Comparison of ENCODE assay signal across 29 cellular contexts in genomic region chr1:23817633-23818032, GRCh38.
"Had no signal": no experiment of that assay in that cellular context is flagged by ENCODE, and none has a peak within 500 bp of the region (broad histone marks: within the 10 kb centered on the region; RNA-seq: fewer than 3 reads in every experiment).

No MANE protein-coding gene starts in this region.

- H3K9me3 Mint-ChIP-seq: activated CD4-positive, alpha-beta memory T cell treated with anti-CD3 and anti-CD28 coated beads for 36 hours; activated CD4-positive, alpha-beta T cell treated with anti-CD3 and anti-CD28 coated beads, Interleukin-2, amount 10 ng/mL, durations not matched to agents 7 days and 5 days; activated naive CD4-positive, alpha-beta T cell treated with anti-CD3 and anti-CD28 coated beads, Interleukin-2, amount 10 ng/mL, durations not matched to agents 7 days and 5 days; activated naive CD8-positive, alpha-beta T cell treated with anti-CD3 and anti-CD28 coated beads, Interleukin-2, amount 50 U/mL, for 24 hours; activated T-cell treated with anti-CD3 and anti-CD28 coated beads, Interleukin-2, amount 50 U/mL, for 4 hours; activated T-helper 1 cell treated with anti-CD3 and anti-CD28 coated beads, Interleukin-12 subunit alpha, Interleukin-12 subunit beta, Interleukin-2, Interleukin-4 antibody, amounts not matched to agents 30 ng/mL and 10 ng/mL and 1 ng/mL, durations not matched to agents 14 hours and 24 hours and 36 hours; brain; T-helper 1 cell treated with Interleukin-12 subunit alpha and Interleukin-12 subunit beta and Interleukin-4 antibody, amounts not matched to agents 30 μg/mL and 1 μg/mL, for 36 hours; T-helper 2 cell treated with Interferon-gamma antibody and Interleukin-4, amounts not matched to agents 5 μg/mL and 100 μg/mL, for 36 hours had no signal

- H3K36me3 Mint-ChIP-seq: activated naive CD8-positive, alpha-beta T cell had no signal

- DNase-seq: activated CD4-positive, alpha-beta memory T cell treated with anti-CD3 and anti-CD28 coated beads for 36 hours; activated CD4-positive, alpha-beta T cell treated with anti-CD3 and anti-CD28 coated beads for 36 hours; activated CD4-positive, alpha-beta T cell treated with anti-CD3 and anti-CD28 coated beads, Interleukin-2, amount 10 ng/mL, durations not matched to agents 7 days and 5 days; activated CD8-positive, alpha-beta memory T cell treated with anti-CD3 and anti-CD28 coated beads, Interleukin-2, amount 50 U/mL, for 4 hours; activated naive CD4-positive, alpha-beta T cell treated with anti-CD3 and anti-CD28 coated beads, Interleukin-2, amount 10 ng/mL, durations not matched to agents 7 days and 5 days; activated naive CD8-positive, alpha-beta T cell treated with anti-CD3 and anti-CD28 coated beads, Interleukin-2, amount 50 U/mL, for 24 hours; activated T-cell treated with anti-CD3 and anti-CD28 coated beads for 4 hours; activated T-cell treated with anti-CD3 and anti-CD28 coated beads, Interleukin-2, amount 50 U/mL, for 4 hours; anterior cingulate cortex; caudate nucleus; cerebellar nuclear complex; MM.1S; NCI-H1092; NCI-H1436 treated with DMSO at 0.1 percent for 48 hours; NCI-H1694 treated with DMSO at 0.1 percent for 48 hours; NCI-H2029; NCI-H345; NCI-H524 treated with DMSO at 0.1 percent for 48 hours; PC-3; Peyer's patch; RPMI8226; SHP77 treated with DMSO at 0.1 percent for 48 hours; SK-N-SH had no signal

- H3K4me3 Mint-ChIP-seq: activated CD4-positive, alpha-beta memory T cell treated with anti-CD3 and anti-CD28 coated beads for 36 hours; activated CD4-positive, alpha-beta T cell treated with anti-CD3 and anti-CD28 coated beads for 36 hours; activated CD4-positive, alpha-beta T cell treated with anti-CD3 and anti-CD28 coated beads, Interleukin-2, amount 10 ng/mL, durations not matched to agents 7 days and 5 days; activated naive CD4-positive, alpha-beta T cell treated with anti-CD3 and anti-CD28 coated beads, Interleukin-2, amount 10 ng/mL, durations not matched to agents 7 days and 5 days; activated naive CD8-positive, alpha-beta T cell; activated naive CD8-positive, alpha-beta T cell treated with anti-CD3 and anti-CD28 coated beads, Interleukin-2, amount 50 U/mL, for 24 hours; activated T-cell treated with anti-CD3 and anti-CD28 coated beads, Interleukin-2, amount 50 U/mL, for 4 hours; activated T-helper 1 cell treated with anti-CD3 and anti-CD28 coated beads, Interleukin-12 subunit alpha, Interleukin-12 subunit beta, Interleukin-2, Interleukin-4 antibody, amounts not matched to agents 30 ng/mL and 10 ng/mL and 1 ng/mL, durations not matched to agents 14 hours and 24 hours and 36 hours; brain; T-helper 1 cell treated with Interleukin-12 subunit alpha and Interleukin-12 subunit beta and Interleukin-4 antibody, amounts not matched to agents 30 μg/mL and 1 μg/mL, for 36 hours; T-helper 2 cell treated with Interferon-gamma antibody and Interleukin-4, amounts not matched to agents 5 μg/mL and 100 μg/mL, for 36 hours had no signal

- H3K4me1 ChIP-seq: Peyer's patch, SJSA1 had no signal

- H3K4me2 ChIP-seq: SK-N-SH had no signal

- H3K9ac ChIP-seq: SK-N-SH had no signal

- ATAC-seq: activated CD4-positive, alpha-beta T cell treated with anti-CD3 and anti-CD28 coated beads for 36 hours; activated naive CD8-positive, alpha-beta T cell treated with anti-CD3 and anti-CD28 coated beads, Interleukin-2, amount 50 U/mL, for 24 hours; activated T-cell treated with anti-CD3 and anti-CD28 coated beads, Interleukin-2, amount 50 U/mL, for 4 hours; PC-3 had no signal

- H3K9me3 ChIP-seq: Peyer's patch, SJSA1, SK-N-SH had no signal

- H3K27ac ChIP-seq: Peyer's patch, SJSA1 had no signal

- H3K27ac Mint-ChIP-seq: activated CD4-positive, alpha-beta memory T cell treated with anti-CD3 and anti-CD28 coated beads for 36 hours; activated CD4-positive, alpha-beta T cell treated with anti-CD3 and anti-CD28 coated beads for 36 hours; activated CD4-positive, alpha-beta T cell treated with anti-CD3 and anti-CD28 coated beads, Interleukin-2, amount 10 ng/mL, durations not matched to agents 7 days and 5 days; activated naive CD4-positive, alpha-beta T cell treated with anti-CD3 and anti-CD28 coated beads, Interleukin-2, amount 10 ng/mL, durations not matched to agents 7 days and 5 days; activated naive CD8-positive, alpha-beta T cell; activated naive CD8-positive, alpha-beta T cell treated with anti-CD3 and anti-CD28 coated beads, Interleukin-2, amount 50 U/mL, for 24 hours; activated T-helper 1 cell treated with anti-CD3 and anti-CD28 coated beads, Interleukin-12 subunit alpha, Interleukin-12 subunit beta, Interleukin-2, Interleukin-4 antibody, amounts not matched to agents 30 ng/mL and 10 ng/mL and 1 ng/mL, durations not matched to agents 14 hours and 24 hours and 36 hours; T-helper 1 cell treated with Interleukin-12 subunit alpha and Interleukin-12 subunit beta and Interleukin-4 antibody, amounts not matched to agents 30 μg/mL and 1 μg/mL, for 36 hours; T-helper 2 cell treated with Interferon-gamma antibody and Interleukin-4, amounts not matched to agents 5 μg/mL and 100 μg/mL, for 36 hours had no signal

- H3K4me3 ChIP-seq: Peyer's patch, SJSA1 had no signal

- H3K4me1 Mint-ChIP-seq: activated CD4-positive, alpha-beta T cell treated with anti-CD3 and anti-CD28 coated beads, Interleukin-2, amount 10 ng/mL, durations not matched to agents 7 days and 5 days; activated naive CD4-positive, alpha-beta T cell treated with anti-CD3 and anti-CD28 coated beads, Interleukin-2, amount 10 ng/mL, durations not matched to agents 7 days and 5 days; activated naive CD8-positive, alpha-beta T cell treated with anti-CD3 and anti-CD28 coated beads, Interleukin-2, amount 50 U/mL, for 24 hours; brain had no signal

- H3K9me2 ChIP-seq: SK-N-SH had no signal

- H3K27me3 ChIP-seq: Peyer's patch, SJSA1 had no signal
